Comparison of ENCODE assay signal across 8 cellular contexts in the genomic region with DNA sequence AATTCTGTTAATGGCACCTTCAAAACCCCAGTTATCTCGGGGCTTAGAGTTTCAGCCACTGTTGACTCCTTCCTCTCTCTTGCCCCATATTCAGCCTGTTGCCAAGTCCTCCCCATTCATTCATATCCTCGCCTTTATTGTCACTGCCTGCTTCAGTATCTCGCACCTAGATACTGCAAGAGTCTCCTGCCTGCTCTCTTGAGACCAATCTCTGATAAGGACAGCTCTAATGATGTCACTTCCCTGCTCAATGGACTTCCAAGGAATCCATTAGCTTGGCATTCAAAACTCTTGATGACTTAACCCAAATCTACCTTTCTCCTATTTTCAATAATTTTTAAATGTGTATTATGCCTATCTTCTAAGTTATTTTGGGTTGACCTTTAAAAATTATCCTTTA. TPM values are rescaled to one million over a fixed set of nuclear protein-coding genes. Genes with fewer than 3 reads are reported as not detected.
DNase-seq lines count a peak whose midpoint lies in the region; ATAC-seq and TF ChIP-seq lines count a peak whose summit lies in the region.

No MANE protein-coding gene starts in this region.

- WGBS in SK-N-SH (ENCODE audit: low lambda C conversion rate): 52% methylated on average over 3 of the region's 3 CpGs

- intact Hi-C loops in activated CD8-positive, alpha-beta T cell treated with anti-CD3 and anti-CD28 coated beads for 36 hours (cut with micrococcal nuclease): no loop called here

- H3K9me2 ChIP-seq in SK-N-SH: no peaks in the 10 kb centered on the region

- ATAC-seq in SK-N-SH treated with all-trans-retinoic acid at 6 μM for 48 hours (no peak), HG02610 (IDR thresholded peaks at IDR 0.05; ENCODE audit: unreplicated experiment) (no peak)
- no peak for ATAC-seq in activated CD8-positive, alpha-beta T cell treated with anti-CD3 and anti-CD28 coated beads for 36 hours
- ATAC-seq in stimulated activated effector memory CD8-positive, alpha-beta T cell treated with anti-CD3 and anti-CD28 coated beads, Interleukin-12 subunit alpha, Interleukin-12 subunit beta, amount 100 ng/mL, for 72 hours: no peak

- no peak for DNase-seq in SK-N-SH
- no peak for DNase-seq in activated CD8-positive, alpha-beta T cell treated with anti-CD3 and anti-CD28 coated beads for 36 hours
- DNase-seq in hepatic stellate cell (ENCODE audit: low spot score): peak; percentile 7
- no peak for DNase-seq in stimulated activated effector memory CD8-positive, alpha-beta T cell treated with anti-CD3 and anti-CD28 coated beads, Interleukin-12 subunit alpha, Interleukin-12 subunit beta, amount 100 ng/mL, for 72 hours (ENCODE audit: low spot score in 2 of 2)
- no peak for DNase-seq in NCI-H2196 treated with DMSO at 0.1 percent for 48 hours (lab: John Stamatoyannopoulos, UW; ENCODE audit: unreplicated experiment)
- DNase-seq in dedifferentiated amniotic fluid mesenchymal stem cell (ENCODE audit: extremely low spot score): no peak

- H3K9ac ChIP-seq in SK-N-SH: peak overlapping the region; percentile 49

- peak overlapping the region; percentile 92; the same call in 1 of the 2 replicates for H2AFZ ChIP-seq in SK-N-SH (ENCODE audit: low read depth)

- no peaks in the 10 kb centered on the region for H4K20me1 ChIP-seq in SK-N-SH (ENCODE audit: insufficient read depth)

- no peaks in the 10 kb centered on the region for H3F3A ChIP-seq in SK-N-SH (replicated peaks; ENCODE audit: insufficient read depth)

- H3K27ac Mint-ChIP-seq in activated CD8-positive, alpha-beta T cell treated with anti-CD3 and anti-CD28 coated beads for 36 hours: no peak overlapping the region
- H3K27ac Mint-ChIP-seq in stimulated activated effector memory CD8-positive, alpha-beta T cell treated with anti-CD3 and anti-CD28 coated beads, Interleukin-12 subunit alpha, Interleukin-12 subunit beta, amount 100 ng/mL, for 72 hours: no peak overlapping the region

- TF ChIP-seq EP300 in SK-N-SH (IDR thresholded peaks at IDR 0.05; ENCODE audit: borderline replicate concordance in 1 of 2, low read depth in 1 of 2, low read length in 1 of 2): no peak

- H3K4me1 ChIP-seq in SK-N-SH (ENCODE audit: control insufficient read depth in 1 of 2, insufficient read depth in 2 of 2, low read depth in 1 of 2, low read length in 1 of 2): peaks cover 0 to 3% of the 10 kb centered on the region in 2 experiments; a peak in 1 of 4 replicates

- H3K79me2 ChIP-seq in SK-N-SH (ENCODE audit: insufficient read depth): peaks cover 25% of the 10 kb centered on the region

- H3K27me3 ChIP-seq in SK-N-SH (ENCODE audit: insufficient read depth): peaks cover 9% of the 10 kb centered on the region; the same call in 1 of the 2 replicates

- H3K9me3 Mint-ChIP-seq in activated CD8-positive, alpha-beta T cell treated with anti-CD3 and anti-CD28 coated beads for 36 hours: no peaks in the 10 kb centered on the region
- no peaks in the 10 kb centered on the region for H3K9me3 Mint-ChIP-seq in stimulated activated effector memory CD8-positive, alpha-beta T cell treated with anti-CD3 and anti-CD28 coated beads, Interleukin-12 subunit alpha, Interleukin-12 subunit beta, amount 100 ng/mL, for 72 hours

- no peak for TF ChIP-seq CTCF in SK-N-SH (IDR thresholded peaks at IDR 0.05)
- TF ChIP-seq CTCF in activated CD8-positive, alpha-beta T cell treated with anti-CD3 and anti-CD28 coated beads for 36 hours (IDR thresholded peaks at IDR 0.05): no peak

- H3K27ac ChIP-seq in SK-N-SH (ENCODE audit: low read depth in 2 of 2, low read length in 1 of 2): peak overlapping the region; percentile 19 to 86; a peak in 2 of 4 replicates

- peak overlapping the region; percentile 66 for H3K4me2 ChIP-seq in SK-N-SH

- H3K4me3 ChIP-seq in SK-N-SH (ENCODE audit: low read depth in 2 of 2, low read length in 1 of 2): peak overlapping the region; percentile 56 to 71

- CTCF ChIA-PET in SK-N-SH (lab: Yijun Ruan, JAX): interaction anchor here (0.9 to 1.9 kb wide), 3 partner anchors 10 to 156 kb away, joined by 3 to 4 read pairs (median 3); no protein-coding TSS in a partner anchor
- CTCF ChIA-PET in activated CD8-positive, alpha-beta T cell treated with anti-CD3 and anti-CD28 coated beads for 36 hours (lab: Charles Lee): no interaction called here

- H3K9me3 ChIP-seq in SK-N-SH: no peaks in the 10 kb centered on the region

- peaks cover 5% of the 10 kb centered on the region for H3K36me3 Mint-ChIP-seq in activated CD8-positive, alpha-beta T cell treated with anti-CD3 and anti-CD28 coated beads for 36 hours (ENCODE audit: low read depth)
- H3K36me3 Mint-ChIP-seq in stimulated activated effector memory CD8-positive, alpha-beta T cell treated with anti-CD3 and anti-CD28 coated beads, Interleukin-12 subunit alpha, Interleukin-12 subunit beta, amount 100 ng/mL, for 72 hours: peaks cover 21% of the 10 kb centered on the region

- H3K27me3 Mint-ChIP-seq in activated CD8-positive, alpha-beta T cell treated with anti-CD3 and anti-CD28 coated beads for 36 hours: no peaks in the 10 kb centered on the region

- POLR2A ChIA-PET in SK-N-SH (lab: Yijun Ruan, JAX): no interaction called here
- POLR2A ChIA-PET in activated CD8-positive, alpha-beta T cell treated with anti-CD3 and anti-CD28 coated beads for 36 hours (lab: Charles Lee): interaction anchor here (1.5 kb wide), 1 partner anchor 8 kb away, joined by 7 read pairs; a partner anchor contains a TSS

- peaks cover 14% of the 10 kb centered on the region for H3K4me1 Mint-ChIP-seq in activated CD8-positive, alpha-beta T cell treated with anti-CD3 and anti-CD28 coated beads for 36 hours (ENCODE audit: low read depth)
- peaks cover 14% of the 10 kb centered on the region for H3K4me1 Mint-ChIP-seq in stimulated activated effector memory CD8-positive, alpha-beta T cell treated with anti-CD3 and anti-CD28 coated beads, Interleukin-12 subunit alpha, Interleukin-12 subunit beta, amount 100 ng/mL, for 72 hours

- H3K36me3 ChIP-seq in SK-N-SH (replicated peaks in 1 of 2; ENCODE audit: control insufficient read depth in 1 of 2, insufficient read depth in 2 of 2, low read length in 1 of 2): peaks cover 3 to 14% of the 10 kb centered on the region in 2 experiments

- peak overlapping the region; percentile 89 for H3K4me3 Mint-ChIP-seq in activated CD8-positive, alpha-beta T cell treated with anti-CD3 and anti-CD28 coated beads for 36 hours
- peak overlapping the region; percentile 83 for H3K4me3 Mint-ChIP-seq in stimulated activated effector memory CD8-positive, alpha-beta T cell treated with anti-CD3 and anti-CD28 coated beads, Interleukin-12 subunit alpha, Interleukin-12 subunit beta, amount 100 ng/mL, for 72 hours

- no peak for TF ChIP-seq RAD21 in SK-N-SH (IDR thresholded peaks at IDR 0.05; ENCODE audit: low read length)

TF ChIP-seq in SK-N-SH treated with all-trans-retinoic acid at 6 μM for 48 hours, 23 proteins besides CTCF, POLR2A, EP300 and RAD21:
- TF ChIP-seq OSR1 (CRISPR knock-in tag; IDR thresholded peaks at IDR 0.05): no peak
- TF ChIP-seq SNAI2 (CRISPR knock-in tag; IDR thresholded peaks at IDR 0.05): no peak
- TF ChIP-seq, protein P1, sequence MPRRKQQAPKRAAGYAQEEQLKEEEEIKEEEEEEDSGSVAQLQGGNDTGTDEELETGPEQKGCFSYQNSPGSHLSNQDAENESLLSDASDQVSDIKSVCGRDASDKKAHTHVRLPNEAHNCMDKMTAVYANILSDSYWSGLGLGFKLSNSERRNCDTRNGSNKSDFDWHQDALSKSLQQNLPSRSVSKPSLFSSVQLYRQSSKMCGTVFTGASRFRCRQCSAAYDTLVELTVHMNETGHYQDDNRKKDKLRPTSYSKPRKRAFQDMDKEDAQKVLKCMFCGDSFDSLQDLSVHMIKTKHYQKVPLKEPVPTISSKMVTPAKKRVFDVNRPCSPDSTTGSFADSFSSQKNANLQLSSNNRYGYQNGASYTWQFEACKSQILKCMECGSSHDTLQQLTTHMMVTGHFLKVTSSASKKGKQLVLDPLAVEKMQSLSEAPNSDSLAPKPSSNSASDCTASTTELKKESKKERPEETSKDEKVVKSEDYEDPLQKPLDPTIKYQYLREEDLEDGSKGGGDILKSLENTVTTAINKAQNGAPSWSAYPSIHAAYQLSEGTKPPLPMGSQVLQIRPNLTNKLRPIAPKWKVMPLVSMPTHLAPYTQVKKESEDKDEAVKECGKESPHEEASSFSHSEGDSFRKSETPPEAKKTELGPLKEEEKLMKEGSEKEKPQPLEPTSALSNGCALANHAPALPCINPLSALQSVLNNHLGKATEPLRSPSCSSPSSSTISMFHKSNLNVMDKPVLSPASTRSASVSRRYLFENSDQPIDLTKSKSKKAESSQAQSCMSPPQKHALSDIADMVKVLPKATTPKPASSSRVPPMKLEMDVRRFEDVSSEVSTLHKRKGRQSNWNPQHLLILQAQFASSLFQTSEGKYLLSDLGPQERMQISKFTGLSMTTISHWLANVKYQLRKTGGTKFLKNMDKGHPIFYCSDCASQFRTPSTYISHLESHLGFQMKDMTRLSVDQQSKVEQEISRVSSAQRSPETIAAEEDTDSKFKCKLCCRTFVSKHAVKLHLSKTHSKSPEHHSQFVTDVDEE (CRISPR knock-in tag; IDR thresholded peaks at IDR 0.05): no peak

RNA-seq across cellular contexts. Expression of a gene that starts 1.1 kb away (rescaled TPM):
- 34.2 and 38.4 TPM in 2 replicates for polyA plus RNA-seq in SK-N-SH (2012; rRNA removed)
- 48.0 and 56.2 TPM in 2 replicates for polyA plus RNA-seq in SK-N-SH (2012; cell fraction: cytosol; rRNA removed)
- polyA plus RNA-seq in SK-N-SH (2012; cell fraction: nucleus; rRNA removed): 31.4 and 48.2 TPM in 2 replicates
- total RNA-seq in activated CD8-positive, alpha-beta T cell treated with anti-CD3 and anti-CD28 coated beads for 36 hours: 10 to 100 TPM; 50.9 to 52.4 TPM

RNA-seq across cellular contexts. Expression of a gene that starts 8.0 kb away (rescaled TPM):
- 19.2 and 22.9 TPM in 2 replicates for polyA plus RNA-seq in SK-N-SH (2012; rRNA removed)
- 24.4 and 28.7 TPM in 2 replicates for polyA plus RNA-seq in SK-N-SH (2012; cell fraction: cytosol; rRNA removed)
- polyA plus RNA-seq in SK-N-SH (2012; cell fraction: nucleus; rRNA removed): 20.7 and 24.1 TPM in 2 replicates
- total RNA-seq in activated CD8-positive, alpha-beta T cell treated with anti-CD3 and anti-CD28 coated beads for 36 hours: 10 to 100 TPM; 18.2 to 19.2 TPM

RNA-seq across cellular contexts. Expression of a gene that starts 33.0 kb away (rescaled TPM):
- polyA plus RNA-seq in SK-N-SH (2012; rRNA removed): 3.2 and 3.7 TPM in 2 replicates
- 4.8 and 5.3 TPM in 2 replicates for polyA plus RNA-seq in SK-N-SH (2012; cell fraction: cytosol; rRNA removed)
- 3.6 and 6.6 TPM in 2 replicates for polyA plus RNA-seq in SK-N-SH (2012; cell fraction: nucleus; rRNA removed)
- 10 to 100 TPM; 22.3 to 23.5 TPM for total RNA-seq in activated CD8-positive, alpha-beta T cell treated with anti-CD3 and anti-CD28 coated beads for 36 hours
